In the genomic region with DNA sequence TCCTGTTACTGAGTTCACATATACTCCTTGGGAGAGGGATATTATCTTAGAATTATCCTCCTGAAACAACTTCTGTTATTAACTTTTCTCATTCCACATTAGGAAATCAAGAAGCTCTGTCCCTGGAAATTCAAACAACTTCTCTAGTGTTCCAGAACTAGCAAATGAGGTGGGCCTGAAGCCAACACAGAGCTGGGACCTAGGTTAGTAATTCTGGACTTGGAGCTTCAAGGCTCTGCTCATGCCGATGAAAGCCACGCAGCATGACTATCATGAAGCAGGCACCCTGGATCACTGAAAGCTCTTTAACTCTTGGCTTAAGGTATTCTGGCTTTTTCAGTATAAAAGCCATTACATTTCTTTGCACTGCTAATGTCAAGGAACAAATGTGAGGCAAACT, we compare ENCODE assay signal across 19 cellular contexts.
"Had no signal": no experiment of that assay in that cellular context is flagged by ENCODE, and none has a peak within 500 bp of the region (broad histone marks: within the 10 kb centered on the region; RNA-seq: fewer than 3 reads in every experiment).

No MANE protein-coding gene starts in this region.

- H3K4me1 Mint-ChIP-seq: activated naive CD4-positive, alpha-beta T cell treated with anti-CD3 and anti-CD28 coated beads, Interleukin-2, amount 10 ng/mL, durations not matched to agents 7 days and 5 days; natural killer cell had no signal

- ATAC-seq: gastrocnemius medialis had no signal

- H3K4me3 ChIP-seq: gastrocnemius medialis, heart left ventricle, right atrium auricular region, skin epidermis, transverse colon had no signal

- H3K4me3 Mint-ChIP-seq: activated naive CD4-positive, alpha-beta T cell treated with anti-CD3 and anti-CD28 coated beads, Interleukin-2, amount 10 ng/mL, durations not matched to agents 7 days and 5 days; endodermal cell; natural killer cell had no signal

- H3K9me3 ChIP-seq: gastrocnemius medialis, right atrium auricular region, transverse colon had no signal

- DNase-seq: activated CD4-positive, alpha-beta T cell treated with anti-CD3 and anti-CD28 coated beads, Interleukin-2, amount 50 U/mL, for 48 hours; activated CD4-positive, CD25-positive, alpha-beta regulatory T cell treated with anti-CD3 and anti-CD28 coated beads, Interleukin-2, amount 50 U/mL, for 72 hours; activated naive CD4-positive, alpha-beta T cell treated with anti-CD3 and anti-CD28 coated beads, Interleukin-2, amount 10 ng/mL, durations not matched to agents 7 days and 5 days; activated T-cell treated with anti-CD3 and anti-CD28 coated beads, Interleukin-2, amount 50 U/mL, for 1 hour; dermis blood vessel endothelial cell; gastrocnemius medialis; heart left ventricle; left colon; natural killer cell; nucleus accumbens; posterior cingulate gyrus; stimulated activated CD4-positive, alpha-beta T cell treated with anti-CD3 and anti-CD28 coated beads, Interleukin-4, amount 100 ng/mL, for 24 hours; stimulated activated naive CD4-positive, alpha-beta T cell; T-helper 9 cell; transverse colon had no signal

- H3K27ac Mint-ChIP-seq: activated naive CD4-positive, alpha-beta T cell treated with anti-CD3 and anti-CD28 coated beads, Interleukin-2, amount 10 ng/mL, durations not matched to agents 7 days and 5 days; activated T-helper 2 cell treated with anti-CD3 and anti-CD28 coated beads, Interferon-gamma antibody, Interleukin-2, Interleukin-4, amounts not matched to agents 10 μg/mL and 5 μg/mL and 100 μg/mL, durations not matched to agents 14 hours and 24 hours and 36 hours; endodermal cell; natural killer cell had no signal

- H3K27ac ChIP-seq: gastrocnemius medialis, heart left ventricle, right atrium auricular region, skin epidermis, transverse colon had no signal

- H3K27me3 ChIP-seq: gastrocnemius medialis, heart left ventricle, right atrium auricular region, transverse colon had no signal

- H3K4me1 ChIP-seq: gastrocnemius medialis, right atrium auricular region had no signal

- H3K36me3 ChIP-seq: gastrocnemius medialis, heart left ventricle, right atrium auricular region, transverse colon had no signal

- H3K36me3 Mint-ChIP-seq: activated naive CD4-positive, alpha-beta T cell treated with anti-CD3 and anti-CD28 coated beads, Interleukin-2, amount 10 ng/mL, durations not matched to agents 7 days and 5 days; natural killer cell had no signal

- H3K9me3 Mint-ChIP-seq: activated naive CD4-positive, alpha-beta T cell treated with anti-CD3 and anti-CD28 coated beads, Interleukin-2, amount 10 ng/mL, durations not matched to agents 7 days and 5 days; activated T-helper 2 cell treated with anti-CD3 and anti-CD28 coated beads, Interferon-gamma antibody, Interleukin-2, Interleukin-4, amounts not matched to agents 10 μg/mL and 5 μg/mL and 100 μg/mL, durations not matched to agents 14 hours and 24 hours and 36 hours had no signal
